In the genomic region with DNA sequence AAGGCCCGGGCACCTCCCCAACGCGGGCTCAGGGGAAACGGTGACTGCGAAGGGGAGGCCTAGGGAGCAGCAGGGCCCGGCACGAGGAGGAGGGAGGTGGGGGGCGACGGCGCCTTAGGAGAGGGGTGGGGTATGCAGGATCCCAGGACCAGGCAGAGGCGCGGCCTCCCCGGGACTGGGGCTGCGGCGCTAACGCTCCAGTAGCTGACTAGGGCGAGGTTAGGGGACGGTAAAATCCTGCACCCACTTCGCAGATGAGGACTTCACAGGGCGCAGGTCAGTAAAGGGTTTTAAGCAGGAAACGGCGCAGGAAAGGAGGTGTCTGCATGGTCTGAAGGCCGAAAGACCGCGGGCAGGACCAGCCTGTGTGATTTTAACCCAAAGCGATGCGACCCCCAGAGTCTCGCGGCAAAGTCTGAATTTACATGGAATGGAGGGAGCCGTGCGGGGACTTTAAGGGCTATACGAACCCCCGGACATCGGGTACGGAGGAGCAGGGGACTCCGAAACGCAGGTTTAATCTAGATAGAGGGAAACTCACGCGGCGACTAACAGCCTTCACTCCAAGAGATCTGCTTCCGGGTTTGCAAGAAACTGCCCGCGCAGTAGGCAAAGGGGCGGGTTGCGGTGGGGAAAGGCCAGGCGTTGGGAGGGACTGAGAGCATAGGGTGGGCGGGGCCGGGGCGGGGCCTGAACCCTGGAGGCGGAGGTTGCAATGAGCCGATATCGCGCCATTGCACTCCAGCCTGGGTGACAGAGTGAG, we compare ENCODE assay signal across 1 cellular context.
TF ChIP-seq lines count a peak whose summit lies in the region.

ZNF665 (minus strand) TSS at position 588 of the 763 bp plus-strand sequence. CDS start 10,460 bp downstream, outside the sequence.

TF ChIP-seq in IMR-90, 13 proteins besides CTCF, POLR2A, EP300 and RAD21:
- TF ChIP-seq RFX5 (IDR thresholded peaks at IDR 0.05; ENCODE audit: low read depth, low read length) (no peak), MXI1 (IDR thresholded peaks at IDR 0.05; ENCODE audit: borderline replicate concordance, low read depth, low read length) (peak; percentile 35; the same call in 1 of the 2 replicates), RCOR1 (IDR thresholded peaks at IDR 0.05; ENCODE audit: insufficient replicate concordance, low read length) (no peak)
